Comparison of ENCODE assay signal across 13 cellular contexts in the genomic region with DNA sequence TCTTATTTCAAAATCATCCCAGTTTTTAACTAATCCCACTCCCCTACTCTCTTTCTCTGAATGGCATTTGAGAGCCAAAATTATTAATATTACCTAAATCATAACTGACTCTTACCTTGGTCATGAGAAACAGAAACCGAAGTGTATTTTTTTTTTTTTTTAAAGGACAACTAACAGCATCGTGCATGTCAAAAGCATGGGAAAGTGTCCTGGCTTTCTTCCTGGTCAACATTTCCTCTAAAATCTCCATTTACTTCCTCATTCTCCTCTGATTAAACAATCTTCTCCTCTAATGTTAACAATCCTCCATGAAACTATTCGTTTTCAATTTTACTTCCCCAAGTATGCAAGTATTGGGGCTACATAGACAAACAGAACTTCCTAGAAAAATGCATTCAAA. TPM values are rescaled to one million over a fixed set of nuclear protein-coding genes. Genes with fewer than 3 reads are reported as not detected.
DNase-seq lines count a peak whose midpoint lies in the region; ATAC-seq, FAIRE-seq and TF ChIP-seq lines count a peak whose summit lies in the region.
"Had no signal": no experiment of that assay in that cellular context is flagged by ENCODE, and none has a peak within 500 bp of the region (broad histone marks: within the 10 kb centered on the region; RNA-seq: fewer than 3 reads in every experiment).

No MANE protein-coding gene starts in this region.

- TF ChIP-seq CTCF in DND-41 (IDR thresholded peaks at IDR 0.05; ENCODE audit: borderline replicate concordance, extremely low read depth, low read length, poor library complexity, severe bottlenecking) = no peak
- TF ChIP-seq CTCF in OCI-LY7 (conservative IDR thresholded peaks at IDR 0.05; ENCODE audit: low read length) = no peak
- TF ChIP-seq CTCF in fibroblast of lung (conservative IDR thresholded peaks at IDR 0.05 in 1 of 2, IDR thresholded peaks at IDR 0.05 in 1 of 2; ENCODE audit: low read depth in 1 of 2, low read length in 2 of 2) = no peak

- ATAC-seq in DND-41 (ENCODE audit: insufficient read depth, low read depth) (no peak), HG03039 (IDR thresholded peaks at IDR 0.05; ENCODE audit: unreplicated experiment) (no peak)
- ATAC-seq: sciatic nerve had no signal

- peaks cover 65% of the 10 kb centered on the region for H3K4me1 ChIP-seq in DND-41 (ENCODE audit: insufficient read depth, low read length)
- peaks cover 33% of the 10 kb centered on the region for H3K4me1 ChIP-seq in OCI-LY7 (ENCODE audit: insufficient read depth, low read length, poor library complexity, severe bottlenecking)
- no peaks in the 10 kb centered on the region for H3K4me1 ChIP-seq in fibroblast of lung (ENCODE audit: control insufficient read depth, extremely low read depth, insufficient read depth, low read length)
- no peaks in the 10 kb centered on the region for H3K4me1 ChIP-seq in small intestine (ENCODE audit: control insufficient read depth in 2 of 2, insufficient read depth in 1 of 2, low read depth in 1 of 2, low read length in 1 of 2)

- DNase-seq in DND-41 = no peak
- no peak for DNase-seq in OCI-LY7 (ENCODE audit: low spot score)
- no peak for DNase-seq in fibroblast of lung (ENCODE audit: low read depth in 2 of 2)
- DNase-seq in small intestine = peak; percentile 40
- DNase-seq in HPDE6-E6E7 (ENCODE audit: extremely low spot score) = no peak
- DNase-seq in NCI-H2227 (lab: John Stamatoyannopoulos, UW; ENCODE audit: unreplicated experiment) = no peak
- DNase-seq: activated T-cell treated with anti-CD3 and anti-CD28 coated beads, Interleukin-2, amount 50 U/mL, for 1 hour; amygdala; NCI-H2081 treated with DMSO at 0.1 percent for 48 hours; SW 1271 had no signal

- H3K79me2 ChIP-seq in DND-41 (ENCODE audit: insufficient read depth, low read length) (peaks cover 95% of the 10 kb centered on the region), OCI-LY7 (ENCODE audit: insufficient read depth, low read depth, low read length) (peaks cover 53% of the 10 kb centered on the region; the same call in 1 of the 2 replicates), fibroblast of lung (ENCODE audit: control insufficient read depth, insufficient read depth, low read length) (peaks cover 20% of the 10 kb centered on the region)

- no peaks in the 10 kb centered on the region for H3K27me3 ChIP-seq in DND-41 (ENCODE audit: insufficient read depth, low read length, poor library complexity)
- H3K27me3 ChIP-seq in fibroblast of lung (ENCODE audit: control insufficient read depth, insufficient read depth, low read length) = no peaks in the 10 kb centered on the region
- H3K27me3 ChIP-seq in small intestine (ENCODE audit: control insufficient read depth in 2 of 2, insufficient read depth in 2 of 2, low read length in 2 of 2) = no peaks in the 10 kb centered on the region

- H3K4me3 ChIP-seq in DND-41 (ENCODE audit: low read depth in 1 of 2, low read length in 2 of 2) = no peak overlapping the region
- H3K4me3 ChIP-seq in OCI-LY7 (ENCODE audit: low read depth, low read length, poor library complexity, severe bottlenecking) = peak overlapping the region; percentile 95
- H3K4me3 ChIP-seq in fibroblast of lung (replicated peaks in 1 of 4; ENCODE audit: control extremely low read depth in 1 of 4, insufficient read depth in 1 of 4, low read depth in 3 of 4, low read length in 4 of 4) = no peak overlapping the region
- H3K4me3 ChIP-seq in small intestine (ENCODE audit: low read depth in 1 of 2, low read length in 2 of 2) = no peak overlapping the region

- BruUV-seq in OCI-LY7 (replicated peaks; lab: Mats Ljungman, UMichigan) = no TSS peak

- WGBS in small intestine, 3 donors = 4 to 20% (median 20%) methylated on average over 3 of the region's 3 CpGs

- intact Hi-C loops in OCI-LY7 (cut with micrococcal nuclease; ENCODE audit: unreplicated experiment) = loop anchor here (5.0 kb wide), 1 partner anchor 77 kb away; no protein-coding TSS in a partner anchor

- no peaks in the 10 kb centered on the region for H3K9me2 ChIP-seq in OCI-LY7 (ENCODE audit: insufficient read depth, low read length)

- H3K9me3 ChIP-seq in DND-41 (ENCODE audit: insufficient read depth, low read length, severe bottlenecking) = no peaks in the 10 kb centered on the region
- no peaks in the 10 kb centered on the region for H3K9me3 ChIP-seq in OCI-LY7 (ENCODE audit: low read length)
- H3K9me3 ChIP-seq in fibroblast of lung (ENCODE audit: control insufficient read depth, insufficient read depth, low read depth, low read length) = no peaks in the 10 kb centered on the region
- no peaks in the 10 kb centered on the region for H3K9me3 ChIP-seq in small intestine (ENCODE audit: control insufficient read depth, low read depth)

- H3K27ac ChIP-seq in DND-41 (ENCODE audit: low read length) (peak overlapping the region; percentile 98), OCI-LY7 (ENCODE audit: low read depth, low read length, poor library complexity, severe bottlenecking) (no peak overlapping the region), fibroblast of lung (ENCODE audit: insufficient read depth, low read length) (no peak overlapping the region), small intestine (ENCODE audit: low read depth in 1 of 2, low read length in 1 of 2) (no peak overlapping the region)
- H3K27ac ChIP-seq: KMS-11 had no signal

- CTCF ChIA-PET in OCI-LY7 (lab: Charles Lee; ENCODE audit: unreplicated experiment) = no interaction called here

- H2AFZ ChIP-seq in DND-41 (ENCODE audit: low read depth, low read length) = no peak overlapping the region
- no peak overlapping the region for H2AFZ ChIP-seq in OCI-LY7 (ENCODE audit: low read length)
- H2AFZ ChIP-seq in fibroblast of lung (ENCODE audit: low read length) = no peak overlapping the region

- peaks cover 4% of the 10 kb centered on the region; the same call in 1 of the 2 replicates for H4K20me1 ChIP-seq in DND-41 (ENCODE audit: insufficient read depth, low read length)
- no peaks in the 10 kb centered on the region for H4K20me1 ChIP-seq in OCI-LY7 (ENCODE audit: insufficient read depth, low read length)
- H4K20me1 ChIP-seq in fibroblast of lung (ENCODE audit: control insufficient read depth, extremely low read depth, insufficient read depth, low read length) = no peaks in the 10 kb centered on the region

- peaks cover 23% of the 10 kb centered on the region for H3K36me3 ChIP-seq in DND-41 (ENCODE audit: insufficient read depth, low read length)
- peaks cover 13% of the 10 kb centered on the region for H3K36me3 ChIP-seq in OCI-LY7 (ENCODE audit: insufficient read depth, low read length)
- no peaks in the 10 kb centered on the region for H3K36me3 ChIP-seq in fibroblast of lung (ENCODE audit: control insufficient read depth, insufficient read depth, low read length)
- no peaks in the 10 kb centered on the region for H3K36me3 ChIP-seq in small intestine (ENCODE audit: control insufficient read depth in 2 of 2, insufficient read depth in 2 of 2, low read length in 2 of 2)

- FAIRE-seq in small intestine (lab: Jason Lieb, UNC) = no peak

- H3K9ac ChIP-seq in DND-41 (ENCODE audit: low read depth, low read length) (peak overlapping the region; percentile 94; the same call in 1 of the 2 replicates), fibroblast of lung (ENCODE audit: insufficient read depth, low read length) (no peak overlapping the region)
- H3K9ac ChIP-seq: KMS-11 had no signal

- H3K4me2 ChIP-seq in DND-41 (ENCODE audit: insufficient read depth, low read length) (peak overlapping the region; percentile 81), OCI-LY7 (ENCODE audit: low read length) (peak overlapping the region; percentile 90), fibroblast of lung (ENCODE audit: extremely low read depth, insufficient read depth, low read length) (peak overlapping the region; percentile 15)

- POLR2A ChIA-PET in OCI-LY7 (lab: Charles Lee) = interaction anchor here (3.5 kb wide), 1 partner anchor 11 kb away, joined by 38 read pairs; no protein-coding TSS in a partner anchor

RNA-seq across cellular contexts. Expression of a gene that starts 2.1 kb away (rescaled TPM):
- total RNA-seq in OCI-LY7 (2014; rRNA removed; shearing (Covaris generic)) = 15.2 and 16.3 TPM in 2 replicates
- total RNA-seq in OCI-LY7 (2022) = 40.3 and 47.0 TPM in 2 replicates
- total RNA-seq in fibroblast of lung = 1.8 and 5.0 TPM in 2 replicates
- polyA plus RNA-seq in fibroblast of lung = 9.4 and 13.1 TPM in 2 replicates
- polyA plus RNA-seq in fibroblast of lung (2012) = 6.7 and 10.6 TPM in 2 replicates
- 12.3 and 14.5 TPM in 2 replicates for polyA minus RNA-seq in fibroblast of lung (ENCODE audit: low replicate concordance)
- 1 to 10 TPM in 2 of 3 donors, under 1 TPM in 1; 0.67 to 3.4 (median 1.4) TPM for polyA plus RNA-seq in small intestine

RNA-seq across cellular contexts. Expression of a gene that starts 2.5 kb away (rescaled TPM):
- total RNA-seq in OCI-LY7 (2014; rRNA removed; shearing (Covaris generic)) = 8.8 and 21.1 TPM in 2 replicates
- 25.7 and 28.6 TPM in 2 replicates for total RNA-seq in OCI-LY7 (2022)
- total RNA-seq in fibroblast of lung = 4.1 and 7.6 TPM in 2 replicates
- polyA plus RNA-seq in fibroblast of lung = 19.8 and 44.8 TPM in 2 replicates
- 10.7 and 30.1 TPM in 2 replicates for polyA plus RNA-seq in fibroblast of lung (2012)
- 3.2 and 21.6 TPM in 2 replicates for polyA minus RNA-seq in fibroblast of lung (ENCODE audit: low replicate concordance)
- 10 to 100 TPM; 16.3 to 20.3 (median 16.8) TPM for polyA plus RNA-seq in small intestine

Comparison
In these comparisons a context has a peak if more than half of its experiments do, and no peak if none do; other contexts are left out.
1. H3K4me2 ChIP-seq: peak in every context shown above with its lines; median percentile 90 in OCI-LY7; 81 in DND-41; 15 in fibroblast of lung.